ENCODE assay signal across 8 cellular contexts in genomic region chr14:66772146-66772545, GRCh38.
"Had no signal": no experiment of that assay in that cellular context is flagged by ENCODE, and none has a peak within 500 bp of the region (broad histone marks: within the 10 kb centered on the region; RNA-seq: fewer than 3 reads in every experiment).

No MANE protein-coding gene starts in this region.

- H2AFZ ChIP-seq: GM23338 had no signal

- FAIRE-seq: H1, H54 had no signal

- H3K27ac ChIP-seq: KMS-11 had no signal

- H3K4me3 ChIP-seq: GM23338 had no signal

- H3K9ac ChIP-seq: KMS-11 had no signal

- ATAC-seq: GM23338 had no signal

- DNase-seq: H9, HCEC 1CT, IMR-90, KBM-7 had no signal

- H3K4me2 ChIP-seq: GM23338, KMS-11 had no signal
